8 cellular contexts compared by ENCODE assay signal in genomic region chr12:95820096-95820703, GRCh38. TPM values are rescaled to one million over a fixed set of nuclear protein-coding genes. Genes with fewer than 3 reads are reported as not detected.
DNase-seq lines count a peak whose midpoint lies in the region; ATAC-seq and TF ChIP-seq lines count a peak whose summit lies in the region.

No MANE protein-coding gene starts in this region.

- H3K36me3 ChIP-seq in gastroesophageal sphincter (no peaks in the 10 kb centered on the region), testis (ENCODE audit: low read depth, missing control alignments) (no peaks in the 10 kb centered on the region)

- no peak for ATAC-seq in gastroesophageal sphincter
- no peak for ATAC-seq in GM18861 (IDR thresholded peaks at IDR 0.05; ENCODE audit: unreplicated experiment)
- no peak for ATAC-seq in GM21423 (IDR thresholded peaks at IDR 0.05; ENCODE audit: unreplicated experiment)

- 0% methylated on average over 1 of the region's 1 CpG for whole genome bisulfite sequencing in gastroesophageal sphincter (ENCODE audit: low coverage in 1 of 2), 2 donors
- WGBS in testis, 2 donors: 3 to 13% methylated on average over 1 of the region's 1 CpG

- TF ChIP-seq CTCF in gastroesophageal sphincter (IDR thresholded peaks at IDR 0.05) (peak; percentile 14 to 65 (median 54)), testis (IDR thresholded peaks at IDR 0.05) (peak; percentile 45 to 48 (median 47))

- TF ChIP-seq POLR2A in gastroesophageal sphincter (IDR thresholded peaks at IDR 0.05): no peak
- TF ChIP-seq POLR2A in testis (IDR thresholded peaks at IDR 0.05): no peak

- H3K27me3 ChIP-seq in gastroesophageal sphincter: no peaks in the 10 kb centered on the region
- H3K27me3 ChIP-seq in testis: no peaks in the 10 kb centered on the region

- intact Hi-C loops in testis (cut with DNase I; ENCODE audit: low total_unique reads): no loop called here

- peaks cover 0 to 7% (median 0%) of the 10 kb centered on the region in 3 donors for H3K4me1 ChIP-seq in gastroesophageal sphincter
- H3K4me1 ChIP-seq in testis: peaks cover 3% of the 10 kb centered on the region

- H3K9me3 ChIP-seq in gastroesophageal sphincter: no peaks in the 10 kb centered on the region
- no peaks in the 10 kb centered on the region for H3K9me3 ChIP-seq in testis

- no peak overlapping the region for H3K4me3 ChIP-seq in gastroesophageal sphincter
- H3K4me3 ChIP-seq in testis: no peak overlapping the region

- TF ChIP-seq EP300 in gastroesophageal sphincter (IDR thresholded peaks at IDR 0.05): no peak

- peak; percentile 64 for DNase-seq in COLO829 (ENCODE audit: low spot score)
- DNase-seq in LHCN-M2 (ENCODE audit: low read depth): peak; percentile 58
- peak; percentile 29 to 30 for DNase-seq in SHP77 (lab: John Stamatoyannopoulos, UW)
- peak; percentile 53 for DNase-seq in testis
- DNase-seq in T-helper 9 cell: no peak

- H3K27ac ChIP-seq in gastroesophageal sphincter: no peak overlapping the region
- H3K27ac ChIP-seq in testis: no peak overlapping the region

RNA-seq across cellular contexts. Expression of gene NTN4, which starts 29.6 kb away (rescaled TPM):
- total RNA-seq in LHCN-M2 (2014; rRNA removed) (17.6 and 19.0 TPM in 2 replicates), gastroesophageal sphincter (100 to 1,000 TPM in 1 of 4 donors, 10 to 100 TPM in 3; 33.5 to 103 (median 51.5) TPM), testis (10 to 100 TPM; 43.8 to 84.9 TPM)
- 17.3 TPM for polyA plus RNA-seq in LHCN-M2 (2012)
- 15.9 TPM for polyA plus RNA-seq in testis (ENCODE audit: insufficient read depth, low read depth, low replicate concordance)

RNA-seq across cellular contexts. Expression of gene SNRPF, which starts 38.6 kb away (rescaled TPM):
- 10.0 and 10.8 TPM in 2 replicates for total RNA-seq in LHCN-M2 (2014; rRNA removed)
- polyA plus RNA-seq in LHCN-M2 (2012): 70.2 TPM
- total RNA-seq in gastroesophageal sphincter: 1 to 10 TPM; 4.3 to 7.1 (median 4.6) TPM
- 10 to 100 TPM; 10.3 to 11.6 TPM for total RNA-seq in testis
- 30.6 TPM for polyA plus RNA-seq in testis (ENCODE audit: insufficient read depth, low read depth, low replicate concordance)
